Comparison of ENCODE assay signal across 8 cellular contexts in genomic region chr1:46489638-46490602, GRCh38. TPM values are rescaled to one million over a fixed set of nuclear protein-coding genes. Genes with fewer than 3 reads are reported as not detected.
DNase-seq lines count a peak whose midpoint lies in the region; ATAC-seq, FAIRE-seq and TF ChIP-seq lines count a peak whose summit lies in the region.

Gene DMBX1 (plus strand): TSS chr1:46489836. CDS start chr1:46507011, 17,175 bp downstream.

- H3K27ac ChIP-seq in K562 (ENCODE audit: extremely low read depth, low read depth, low read length) = no peak within 1 kb of the TSS

- H3K4me3 Mint-ChIP-seq in stimulated activated memory B cell treated with anti-CD40 and anti-IgM and Interleukin-4, amounts not matched to agents 10 μg/mL and 1 μg/mL and 100 μg/mL, for 72 hours = peak within 1 kb of the TSS; percentile 77

- no peaks in the 10 kb centered on the region for H3K27me3 ChIP-seq in K562 (ENCODE audit: control insufficient read depth in 2 of 2, insufficient read depth in 2 of 2, low read length in 2 of 2)

- no peaks in the 10 kb centered on the region for H4K20me1 ChIP-seq in K562 (replicated peaks; ENCODE audit: control insufficient read depth, insufficient read depth, low read length)

- H3K4me1 Mint-ChIP-seq in stimulated activated memory B cell treated with anti-CD40 and anti-IgM and Interleukin-4, amounts not matched to agents 10 μg/mL and 1 μg/mL and 100 μg/mL, for 72 hours = peaks cover 26% of the 10 kb centered on the region

- CTCF ChIA-PET in K562 (lab: Yijun Ruan, JAX; ENCODE audit: low intra/inter-chr PET ratio) = no interaction called here

- peak within 1 kb of the TSS; percentile 86 for H2AFZ ChIP-seq in K562 (ENCODE audit: low read depth, low read length)

- TF ChIP-seq EP300 in K562 (IDR thresholded peaks at IDR 0.05; ENCODE audit: low read length) = no peak

- H3K9me3 Mint-ChIP-seq in stimulated activated memory B cell treated with anti-CD40 and anti-IgM and Interleukin-4, amounts not matched to agents 10 μg/mL and 1 μg/mL and 100 μg/mL, for 72 hours = no peaks in the 10 kb centered on the region

- peak; percentile 87 for ATAC-seq in K562
- peak; percentile 93 for ATAC-seq in left colon
- no peak for ATAC-seq in stimulated activated memory B cell treated with anti-CD40 and anti-IgM and Interleukin-4, amounts not matched to agents 10 μg/mL and 1 μg/mL and 100 μg/mL, for 72 hours
- no peak for ATAC-seq in GM21390 (IDR thresholded peaks at IDR 0.05; ENCODE audit: unreplicated experiment)
- ATAC-seq in HG02759 (IDR thresholded peaks at IDR 0.05; ENCODE audit: unreplicated experiment) = no peak

- H3K36me3 ChIP-seq in K562 (ENCODE audit: control insufficient read depth, insufficient read depth, low read length) = no peaks in the 10 kb centered on the region

- H3K9me3 ChIP-seq in K562 (replicated peaks; ENCODE audit: control insufficient read depth, insufficient read depth, low read depth, low read length) = no peaks in the 10 kb centered on the region

- H3K9ac ChIP-seq in K562 (ENCODE audit: insufficient read depth in 1 of 2, low read depth in 2 of 2, low read length in 2 of 2) = peak within 1 kb of the TSS; percentile 49 to 85

- TF ChIP-seq RAD21 in K562 (CRISPR knock-in tag; conservative IDR thresholded peaks at IDR 0.05 in 1 of 2, IDR thresholded peaks at IDR 0.05 in 1 of 2) = no peak

- H3K36me3 Mint-ChIP-seq in stimulated activated memory B cell treated with anti-CD40 and anti-IgM and Interleukin-4, amounts not matched to agents 10 μg/mL and 1 μg/mL and 100 μg/mL, for 72 hours = no peaks in the 10 kb centered on the region

- TSS peak; percentile 63 for BruUV-seq in K562 (replicated peaks; lab: Mats Ljungman, UMichigan)

- FAIRE-seq in K562 (lab: Jason Lieb, UNC) = no peak

- DNase-seq in activated naive CD4-positive, alpha-beta T cell treated with Interleukin-2 at 50 U/mL for 16 hours = peak; percentile 45
- no peak for DNase-seq in activated naive CD4-positive, alpha-beta T cell (lab: John Stamatoyannopoulos, UW)
- peak; percentile 66 for DNase-seq in NCI-H748 (lab: John Stamatoyannopoulos, UW; ENCODE audit: unreplicated experiment)
- peak; percentile 80 to 95 (median 91) for DNase-seq in K562 (ENCODE audit: extremely low read depth in 1 of 4, low spot score in 3 of 4)
- peak in 1 of 2 donors; percentile 67 for DNase-seq in left colon

- H3K4me2 ChIP-seq in K562 (ENCODE audit: insufficient read depth, low read length) = peak within 1 kb of the TSS; percentile 80

- H3K9me1 ChIP-seq in K562 (ENCODE audit: control insufficient read depth, insufficient read depth, low read length) = no peaks in the 10 kb centered on the region

- no peaks in the 10 kb centered on the region for H3K79me2 ChIP-seq in K562 (ENCODE audit: control insufficient read depth, insufficient read depth, low read length)

- peaks cover 100% of the 10 kb centered on the region for H3K27me3 Mint-ChIP-seq in stimulated activated memory B cell treated with anti-CD40 and anti-IgM and Interleukin-4, amounts not matched to agents 10 μg/mL and 1 μg/mL and 100 μg/mL, for 72 hours

- peak within 1 kb of the TSS; percentile 19 for H3K27ac Mint-ChIP-seq in stimulated activated memory B cell treated with anti-CD40 and anti-IgM and Interleukin-4, amounts not matched to agents 10 μg/mL and 1 μg/mL and 100 μg/mL, for 72 hours

- peak; percentile 38; the same call in 1 of the 2 replicates for TF ChIP-seq POLR2A in K562 (conservative IDR thresholded peaks at IDR 0.05)

- peak within 1 kb of the TSS; percentile 52 for H3K4me3 ChIP-seq in K562

- intact Hi-C loops in K562 (cut with micrococcal nuclease) = no loop called here
- intact Hi-C loops in left colon (cut with DNase I, micrococcal nuclease) = no loop called here

- no peak for TF ChIP-seq CTCF in K562 (IDR thresholded peaks at IDR 0.05 in 2 of 3, conservative IDR thresholded peaks at IDR 0.05 in 1 of 3; ENCODE audit: insufficient read depth in 2 of 3, low read depth in 1 of 3, low read length in 3 of 3)

- POLR2A ChIA-PET in K562 (lab: Yijun Ruan, JAX) = no interaction called here

- WGBS in K562 (ENCODE audit: insufficient coverage, low coverage, missing lambda C conversion rate) = 50% methylated on average over 62 of the region's 93 CpGs

- H3K4me1 ChIP-seq in K562 (replicated peaks in 1 of 2; ENCODE audit: control insufficient read depth in 2 of 2, insufficient read depth in 2 of 2, low read length in 2 of 2) = peaks cover 4 to 65% of the 10 kb centered on the region in 2 experiments

- in situ Hi-C loops in K562 (cut with MboI) = no loop called here

TF ChIP-seq in K562, 482 proteins besides CTCF, POLR2A, EP300 and RAD21 (continues in another document):
- TF ChIP-seq SMARCC2 (IDR thresholded peaks at IDR 0.05; ENCODE audit: low read depth) (no peak), SMARCE1 (IDR thresholded peaks at IDR 0.05) (0 out of 2 replicates have a peak, but pooled peaks have one; percentile 12), CTBP1 (IDR thresholded peaks at IDR 0.05; ENCODE audit: borderline replicate concordance) (0 out of 2 replicates have a peak, but pooled peaks have one; percentile 15), PHB (CRISPR knock-in tag; IDR thresholded peaks at IDR 0.05) (no peak), MBD1 (CRISPR knock-in tag; IDR thresholded peaks at IDR 0.05) (0 out of 2 replicates have a peak, but pooled peaks have one; percentile 46)

RNA-seq across cellular contexts. Expression of gene DMBX1, which starts in this region (rescaled TPM):
- 5.4 and 9.4 TPM in 2 replicates for total RNA-seq in K562 (2011; cell fraction: chromatin; rRNA removed; ENCODE audit: low replicate concordance)
- 7.1 and 8.2 TPM in 2 replicates for total RNA-seq in K562 (2011; cell fraction: nucleolus; rRNA removed)
- 7.4 and 7.9 TPM in 2 replicates for total RNA-seq in K562 (2011; cell fraction: nucleoplasm; rRNA removed)
- total RNA-seq in K562 (2014; rRNA removed) = 0.86 and 1.2 TPM in 2 replicates
- 0.55 and 0.64 TPM in 2 replicates for total RNA-seq in K562 (2014; rRNA removed; fragmentation: Illumina TruSeq; extraction: Trizol)
- total RNA-seq in K562 (2015; rRNA removed; fragmentation: Illumina TruSeq; extraction: Trizol) = 0.79 and 1.0 TPM in 2 replicates
- 2.5 and 3.8 TPM in 2 replicates for total RNA-seq in K562 (2021)
- 4.3 and 10.7 TPM in 2 replicates for polyA plus RNA-seq in K562 (2011; rRNA removed)
- polyA plus RNA-seq in K562 (2011; cell fraction: cytosol; rRNA removed) = 5.9 and 9.6 TPM in 2 replicates
- 16.2 and 16.5 TPM in 2 replicates for polyA plus RNA-seq in K562 (2011; cell fraction: nucleus; rRNA removed)
- polyA plus RNA-seq in K562 (2012) = 2.5 and 4.8 TPM in 2 replicates
- polyA plus RNA-seq in K562 (2014; fragmentation: Illumina TruSeq; extraction: Trizol) = 1.6 and 2.4 TPM in 2 replicates
- under 1 TPM; 0.25 to 0.37 TPM for polyA plus RNA-seq in K562 (2014; fragmentation: Nextera tagmentation; extraction: Ambion mirVana)
- polyA plus RNA-seq in K562 (2014; rRNA removed) = 2.3 and 3.4 TPM in 2 replicates
- polyA minus RNA-seq in K562 (2011; rRNA and poly(A)+ RNA removed) = 2.5 and 3.5 TPM in 2 replicates
- 1.7 and 6.7 TPM in 2 replicates for polyA minus RNA-seq in K562 (2011; cell fraction: cytosol; rRNA and poly(A)+ RNA removed)
- polyA minus RNA-seq in K562 (2011; cell fraction: nucleus; rRNA and poly(A)+ RNA removed) = 1.9 and 3.8 TPM in 2 replicates
- total RNA-seq in left colon = not detected

Comparison
In these comparisons a context has a peak if more than half of its experiments do, and no peak if none do; other contexts are left out.
1. DNase-seq: peak in activated naive CD4-positive, alpha-beta T cell treated with Interleukin-2 at 50 U/mL for 16 hours (single experiment), NCI-H748 (single experiment) and K562 (4 of 4); none in activated naive CD4-positive, alpha-beta T cell (0 of 4).
2. Peak in ATAC-seq in left colon; RNA of the gene not detected or under 1 TPM.